ENCODE assay signal across 24 cellular contexts in the genomic region with DNA sequence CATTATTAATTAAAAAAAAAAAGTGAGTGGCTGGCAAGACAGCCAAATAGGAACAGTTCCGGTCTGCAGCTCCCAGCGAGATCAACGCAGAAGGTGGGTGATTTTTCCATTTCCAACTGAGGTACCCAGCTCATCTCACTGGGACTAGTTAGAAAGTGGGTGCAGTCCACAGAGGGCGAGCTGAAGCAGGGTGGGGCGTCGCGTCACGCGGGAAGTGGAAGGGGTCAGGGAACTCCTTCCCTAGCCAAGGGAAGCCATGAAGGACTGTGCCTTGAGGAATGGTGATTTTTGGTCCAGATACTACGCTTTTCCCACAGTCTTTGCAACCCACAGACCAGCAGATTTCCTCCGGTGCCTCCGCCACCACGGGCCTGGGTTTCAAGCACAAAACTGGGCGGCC.
A peak's percentile ranks its signal among the peaks of the same experiment; 100 is the strongest.
DNase-seq lines count a peak whose midpoint lies in the region; ATAC-seq, FAIRE-seq and TF ChIP-seq lines count a peak whose summit lies in the region.
"Had no signal": no experiment of that assay in that cellular context is flagged by ENCODE, and none has a peak within 500 bp of the region (broad histone marks: within the 10 kb centered on the region; RNA-seq: fewer than 3 reads in every experiment).

No MANE protein-coding gene starts in this region.

- no peak overlapping the region for H4K91ac ChIP-seq in neuronal stem cell (ENCODE audit: low read depth, low read length, poor library complexity)

- no peak overlapping the region for H2BK15ac ChIP-seq in neuronal stem cell (ENCODE audit: low read length)

- intact Hi-C loops in K562 (cut with micrococcal nuclease): no loop called here
- intact Hi-C loops in kidney (cut with DNase I): no loop called here
- intact Hi-C loops in CD4-positive, alpha-beta T cell (cut with DNase I, micrococcal nuclease): no loop called here

- peaks cover 3% of the 10 kb centered on the region for H3K9me3 Mint-ChIP-seq in activated CD4-positive, alpha-beta T cell treated with anti-CD3 and anti-CD28 coated beads, Interleukin-2, amount 10 ng/mL, durations not matched to agents 7 days and 5 days
- no peaks in the 10 kb centered on the region for H3K9me3 Mint-ChIP-seq in CD4-positive, alpha-beta T cell
- H3K9me3 Mint-ChIP-seq: IgD-negative memory B cell had no signal

- FAIRE-seq in K562 (lab: Jason Lieb, UNC): no peak
- no peak for FAIRE-seq in kidney (lab: Jason Lieb, UNC)
- FAIRE-seq: A549, GM12892, GM18507, H54, HepG2, HTR-8/SVneo had no signal

- no peak for TF ChIP-seq EP300 in K562 (IDR thresholded peaks at IDR 0.05; ENCODE audit: low read length)

- H4K8ac ChIP-seq in neuronal stem cell (ENCODE audit: low read depth, low read length): no peak overlapping the region

- H3K79me2 ChIP-seq in K562 (ENCODE audit: control insufficient read depth, insufficient read depth, low read length): no peaks in the 10 kb centered on the region

- no peak overlapping the region for H3K4me3 Mint-ChIP-seq in activated CD4-positive, alpha-beta T cell treated with anti-CD3 and anti-CD28 coated beads, Interleukin-2, amount 10 ng/mL, durations not matched to agents 7 days and 5 days
- no peak overlapping the region for H3K4me3 Mint-ChIP-seq in CD4-positive, alpha-beta T cell
- H3K4me3 Mint-ChIP-seq: CD4-positive, alpha-beta memory T cell; HFFc6; IgD-negative memory B cell had no signal

- peak overlapping the region; percentile 33 for H3K27ac Mint-ChIP-seq in activated CD4-positive, alpha-beta T cell treated with anti-CD3 and anti-CD28 coated beads, Interleukin-2, amount 10 ng/mL, durations not matched to agents 7 days and 5 days
- no peak overlapping the region for H3K27ac Mint-ChIP-seq in CD4-positive, alpha-beta T cell
- H3K27ac Mint-ChIP-seq: CD4-positive, alpha-beta memory T cell; HFFc6; IgD-negative memory B cell had no signal

- no peaks in the 10 kb centered on the region for H3K9me1 ChIP-seq in K562 (ENCODE audit: control insufficient read depth, insufficient read depth, low read length)

- 91% methylated on average over 10 of the region's 14 CpGs for WGBS in K562 (ENCODE audit: insufficient coverage, low coverage, missing lambda C conversion rate)
- no CpG with 5 or more reads among the region's 14 CpGs for WGBS in neuronal stem cell (ENCODE audit: extremely low coverage in 2 of 2, insufficient read length in 2 of 2, insufficient replicate concordance in 1 of 2), 2 donors

- H3K4me3 ChIP-seq in K562: no peak overlapping the region
- no peak overlapping the region for H3K4me3 ChIP-seq in kidney (ENCODE audit: low read length in 2 of 2)
- H3K4me3 ChIP-seq in neuronal stem cell (ENCODE audit: low read length in 2 of 2): no peak overlapping the region
- H3K4me3 ChIP-seq: A549 had no signal

- no peaks in the 10 kb centered on the region; the same call in 1 of the 2 replicates for H3K9me3 ChIP-seq in K562 (replicated peaks; ENCODE audit: control insufficient read depth, insufficient read depth, low read depth, low read length)
- peaks cover 0 to 2% of the 10 kb centered on the region in 2 donors for H3K9me3 ChIP-seq in kidney (ENCODE audit: control insufficient read depth in 1 of 2, low read length in 2 of 2)
- no peaks in the 10 kb centered on the region for H3K9me3 ChIP-seq in neuronal stem cell (replicated peaks in 1 of 2; ENCODE audit: control insufficient read depth in 2 of 2, insufficient read depth in 1 of 2, low read depth in 1 of 2, low read length in 2 of 2)
- H3K9me3 ChIP-seq in CD4-positive, alpha-beta T cell (ENCODE audit: control insufficient read depth, low read length): no peaks in the 10 kb centered on the region

- no peak overlapping the region for H2BK12ac ChIP-seq in neuronal stem cell (ENCODE audit: low read length)

- H4K20me1 ChIP-seq in K562 (replicated peaks; ENCODE audit: control insufficient read depth, insufficient read depth, low read length): no peaks in the 10 kb centered on the region

- no peaks in the 10 kb centered on the region for H3K27me3 ChIP-seq in K562 (ENCODE audit: control insufficient read depth in 2 of 2, insufficient read depth in 2 of 2, low read length in 2 of 2)
- no peaks in the 10 kb centered on the region for H3K27me3 ChIP-seq in neuronal stem cell (ENCODE audit: control insufficient read depth in 3 of 3, insufficient read depth in 3 of 3, low read depth in 1 of 3, low read length in 3 of 3)
- H3K27me3 ChIP-seq in CD4-positive, alpha-beta T cell (ENCODE audit: control insufficient read depth, insufficient read depth, low read length): no peaks in the 10 kb centered on the region

- peaks cover 46% of the 10 kb centered on the region for H3K36me3 Mint-ChIP-seq in activated CD4-positive, alpha-beta T cell treated with anti-CD3 and anti-CD28 coated beads, Interleukin-2, amount 10 ng/mL, durations not matched to agents 7 days and 5 days (ENCODE audit: low read depth)
- peaks cover 84% of the 10 kb centered on the region for H3K36me3 Mint-ChIP-seq in CD4-positive, alpha-beta T cell (ENCODE audit: low read depth)

- BruUV-seq in K562 (replicated peaks; lab: Mats Ljungman, UMichigan): no TSS peak

- H3K79me1 ChIP-seq in neuronal stem cell (ENCODE audit: low read depth, low read length): no peaks in the 10 kb centered on the region

- in situ Hi-C loops in K562 (cut with MboI): no loop called here

- CTCF ChIA-PET in activated CD4-positive, alpha-beta T cell treated with anti-CD3 and anti-CD28 coated beads, Interleukin-2, amount 10 ng/mL, durations not matched to agents 7 days and 5 days (lab: Charles Lee): interaction anchor here (0.6 kb wide), 2 partner anchors 69 to 1332 kb away, joined by 3 to 4 read pairs; no protein-coding TSS in a partner anchor
- CTCF ChIA-PET in K562 (lab: Yijun Ruan, JAX; ENCODE audit: low intra/inter-chr PET ratio): no interaction called here
- CTCF ChIA-PET in CD4-positive, alpha-beta T cell (lab: Charles Lee): no interaction called here

- no peak overlapping the region for H3K14ac ChIP-seq in neuronal stem cell (ENCODE audit: low read length)

- no peak overlapping the region for H2BK5ac ChIP-seq in neuronal stem cell (ENCODE audit: low read length)

- no peak for TF ChIP-seq POLR2A in K562 (conservative IDR thresholded peaks at IDR 0.05)

- H3K18ac ChIP-seq in neuronal stem cell (ENCODE audit: low read length): peak overlapping the region; percentile 80

- H3K4me2 ChIP-seq in K562 (ENCODE audit: insufficient read depth, low read length) (no peak overlapping the region), neuronal stem cell (ENCODE audit: insufficient read depth, low read length, poor library complexity, severe bottlenecking) (no peak overlapping the region)
- H3K4me2 ChIP-seq: A549 had no signal

- ATAC-seq in K562: no peak
- ATAC-seq in CD4-positive, alpha-beta T cell (ENCODE audit: poor library complexity): no peak
- ATAC-seq: A549, HCT116, HepG2 had no signal

- no peak overlapping the region for H2BK120ac ChIP-seq in neuronal stem cell (ENCODE audit: low read depth, low read length)

- no peak overlapping the region for H3K23ac ChIP-seq in neuronal stem cell (ENCODE audit: low read depth, low read length, poor library complexity)

- TF ChIP-seq CTCF in K562 (IDR thresholded peaks at IDR 0.05 in 2 of 3, conservative IDR thresholded peaks at IDR 0.05 in 1 of 3; ENCODE audit: insufficient read depth in 2 of 3, low read depth in 1 of 3, low read length in 3 of 3) (no peak), kidney (IDR thresholded peaks at IDR 0.05; ENCODE audit: borderline replicate concordance, extremely low read depth, insufficient read depth) (no peak)
- TF ChIP-seq CTCF in CD4-positive, alpha-beta T cell (IDR thresholded peaks at IDR 0.05): no peak

- no peaks in the 10 kb centered on the region for H3K27me3 Mint-ChIP-seq in activated CD4-positive, alpha-beta T cell treated with anti-CD3 and anti-CD28 coated beads, Interleukin-2, amount 10 ng/mL, durations not matched to agents 7 days and 5 days
- H3K27me3 Mint-ChIP-seq in CD4-positive, alpha-beta T cell: no peaks in the 10 kb centered on the region
- H3K27me3 Mint-ChIP-seq: CD4-positive, alpha-beta memory T cell; IgD-negative memory B cell had no signal

- H3K4me1 ChIP-seq in K562 (replicated peaks in 1 of 2; ENCODE audit: control insufficient read depth in 2 of 2, insufficient read depth in 2 of 2, low read length in 2 of 2) (peaks cover 4 to 8% of the 10 kb centered on the region in 2 experiments; a peak in 4 of 5 replicates), kidney (ENCODE audit: control insufficient read depth in 1 of 2, insufficient read depth in 1 of 2, low read depth in 1 of 2, low read length in 2 of 2) (no peaks in the 10 kb centered on the region), neuronal stem cell (ENCODE audit: control insufficient read depth in 2 of 2, insufficient read depth in 1 of 2, low read depth in 1 of 2, low read length in 2 of 2) (peaks cover 0 to 2% of the 10 kb centered on the region in 2 donors)
- H3K4me1 ChIP-seq: A549 had no signal

- no peak overlapping the region for H3K4ac ChIP-seq in neuronal stem cell (ENCODE audit: low read length)

- TF ChIP-seq RAD21 in K562 (CRISPR knock-in tag; conservative IDR thresholded peaks at IDR 0.05 in 1 of 2, IDR thresholded peaks at IDR 0.05 in 1 of 2): no peak

- H3K9ac ChIP-seq in K562 (ENCODE audit: insufficient read depth in 1 of 2, low read depth in 2 of 2, low read length in 2 of 2) (no peak overlapping the region), kidney (ENCODE audit: low read length in 2 of 2) (no peak overlapping the region), neuronal stem cell (ENCODE audit: low read depth, low read length, poor library complexity) (no peak overlapping the region)

- peak overlapping the region; percentile 46; the same call in 2 of the 3 replicates for H3K27ac ChIP-seq in K562 (ENCODE audit: extremely low read depth, low read depth, low read length)
- H3K27ac ChIP-seq in kidney (ENCODE audit: low read depth in 2 of 2, low read length in 2 of 2): no peak overlapping the region
- H3K27ac ChIP-seq in neuronal stem cell (replicated peaks; ENCODE audit: low read length): no peak overlapping the region
- no peak overlapping the region for H3K27ac ChIP-seq in CD4-positive, alpha-beta T cell (ENCODE audit: low read depth, low read length)
- H3K27ac ChIP-seq: 22Rv1, A549, C4-2B had no signal

- POLR2A ChIA-PET in activated CD4-positive, alpha-beta T cell treated with anti-CD3 and anti-CD28 coated beads, Interleukin-2, amount 10 ng/mL, durations not matched to agents 7 days and 5 days (lab: Charles Lee): no interaction called here
- POLR2A ChIA-PET in K562 (lab: Yijun Ruan, JAX): no interaction called here
- POLR2A ChIA-PET in CD4-positive, alpha-beta T cell (lab: Charles Lee): no interaction called here

- H2AK5ac ChIP-seq in neuronal stem cell (ENCODE audit: low read depth, low read length): no peak overlapping the region

- DNase-seq in activated CD4-positive, alpha-beta T cell treated with anti-CD3 and anti-CD28 coated beads, Interleukin-2, amount 10 ng/mL, durations not matched to agents 7 days and 5 days: no peak
- no peak for DNase-seq in activated CD4-positive, alpha-beta T cell treated with anti-CD3 and anti-CD28 coated beads for 1 hour
- DNase-seq in K562 (ENCODE audit: extremely low read depth in 1 of 4, low spot score in 3 of 4) (no peak), kidney (peak; percentile 46), neuronal stem cell (ENCODE audit: low spot score) (no peak), LoVo (ENCODE audit: low spot score) (no peak), H4 (ENCODE audit: low spot score) (no peak)
- DNase-seq in CD4-positive, alpha-beta T cell: no peak
- DNase-seq: AML-193; CD4-positive, alpha-beta memory T cell; DMS153; DMS79; GDM1; HFFc6 had no signal

- H3K4me1 Mint-ChIP-seq in activated CD4-positive, alpha-beta T cell treated with anti-CD3 and anti-CD28 coated beads, Interleukin-2, amount 10 ng/mL, durations not matched to agents 7 days and 5 days: peaks cover 10% of the 10 kb centered on the region
- no peaks in the 10 kb centered on the region for H3K4me1 Mint-ChIP-seq in CD4-positive, alpha-beta T cell (ENCODE audit: low read depth)

- no peak overlapping the region for H2AFZ ChIP-seq in K562 (ENCODE audit: low read depth, low read length)
- H2AFZ ChIP-seq in neuronal stem cell (ENCODE audit: low read length): no peak overlapping the region

- H3K36me3 ChIP-seq in K562 (ENCODE audit: control insufficient read depth, insufficient read depth, low read length) (peaks cover 11% of the 10 kb centered on the region; the same call in 1 of the 3 replicates), kidney (ENCODE audit: control insufficient read depth in 1 of 2, insufficient read depth in 2 of 2, low read length in 2 of 2) (peaks cover 0 to 5% of the 10 kb centered on the region in 2 donors), neuronal stem cell (replicated peaks in 1 of 2; ENCODE audit: control insufficient read depth in 2 of 2, insufficient read depth in 2 of 2, low read length in 2 of 2) (peaks cover 0 to 13% of the 10 kb centered on the region in 2 donors)
